Comparison of ENCODE assay signal across 35 cellular contexts in the genomic region with DNA sequence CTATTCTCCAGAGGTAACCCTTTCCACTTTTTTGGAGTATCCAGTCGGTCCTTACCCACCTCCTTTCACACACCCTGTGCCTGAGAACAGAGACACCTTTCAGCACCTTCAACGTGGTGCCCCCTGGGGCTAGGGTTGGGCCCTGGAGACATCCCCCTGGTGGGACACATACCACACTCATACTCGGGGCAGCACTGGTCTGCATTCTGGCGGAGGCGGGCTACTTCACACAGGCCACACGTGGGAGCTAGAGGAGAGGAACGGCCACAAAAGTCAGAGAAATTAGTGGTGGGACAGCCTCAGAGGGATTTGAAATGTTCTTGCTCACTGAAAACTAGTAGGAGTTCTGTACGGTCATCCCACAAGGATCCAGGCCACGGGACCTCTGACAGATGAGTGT. TPM values are rescaled to one million over a fixed set of nuclear protein-coding genes. Genes with fewer than 3 reads are reported as not detected.
"Had no signal": no experiment of that assay in that cellular context is flagged by ENCODE, and none has a peak within 500 bp of the region (broad histone marks: within the 10 kb centered on the region; RNA-seq: fewer than 3 reads in every experiment).

No MANE protein-coding gene starts in this region.

- H3K4me1 ChIP-seq: adrenal gland, body of pancreas, breast epithelium had no signal

- H3K9me3 ChIP-seq: adrenal gland, body of pancreas, breast epithelium had no signal

- FAIRE-seq: astrocyte, TTC549 had no signal

- ATAC-seq: activated CD8-positive, alpha-beta T cell treated with anti-CD3 and anti-CD28 coated beads for 36 hours; activated naive CD4-positive, alpha-beta T cell treated with anti-CD3 and anti-CD28 coated beads, Interleukin-2, amount 50 U/mL, for 72 hours; activated T-cell treated with anti-CD3 and anti-CD28 coated beads, Interleukin-2, amount 50 U/mL, for 4 hours; activated T-cell treated with anti-CD3 and anti-CD28 coated beads, Interleukin-2, amount 50 U/mL, for 72 hours; activated T-helper 17 cell treated with anti-CD3 and anti-CD28 coated beads, Interleukin-2, amount 50 U/mL, for 72 hours; body of pancreas had no signal

- H3K36me3 ChIP-seq: adrenal gland, brain microvascular endothelial cell, breast epithelium had no signal

- H3K4me3 ChIP-seq: adrenal gland, body of pancreas, breast epithelium had no signal

- H3K27ac ChIP-seq: adrenal gland, body of pancreas, brain microvascular endothelial cell, breast epithelium, VCaP had no signal

- DNase-seq: activated B cell treated with CpG ODN at 0.5 μM for 24 hours; activated CD4-positive, alpha-beta memory T cell treated with anti-CD3 and anti-CD28 coated beads for 36 hours; activated CD4-positive, alpha-beta T cell treated with anti-CD3 and anti-CD28 coated beads for 4 hours; activated CD4-positive, alpha-beta T cell treated with anti-CD3 and anti-CD28 coated beads, Interleukin-2, amount 50 U/mL, for 1 hour; activated CD4-positive, alpha-beta T cell treated with anti-CD3 and anti-CD28 coated beads, Interleukin-2, amount 50 U/mL, for 4 hours; activated CD4-positive, CD25-positive, alpha-beta regulatory T cell treated with anti-CD3 and anti-CD28 coated beads, Interleukin-2, amount 50 U/mL, for 72 hours; activated CD8-positive, alpha-beta memory T cell treated with anti-CD3 and anti-CD28 coated beads, Interleukin-2, amount 50 U/mL, for 4 hours; activated CD8-positive, alpha-beta T cell treated with anti-CD3 and anti-CD28 coated beads for 36 hours; activated effector memory CD4-positive, alpha-beta T cell treated with anti-CD3 and anti-CD28 coated beads, Interleukin-2, amount 50 U/mL, for 16 hours; activated gamma-delta T cell treated with Interleukin-2 at 50 U/mL for 16 hours; activated naive CD4-positive, alpha-beta T cell; activated naive CD4-positive, alpha-beta T cell treated with anti-CD3 and anti-CD28 coated beads for 36 hours; activated naive CD4-positive, alpha-beta T cell treated with anti-CD3 and anti-CD28 coated beads, Interleukin-2, amount 50 U/mL, for 16 hours; activated naive CD8-positive, alpha-beta T cell treated with anti-CD3 and anti-CD28 coated beads for 36 hours; activated T-cell treated with anti-CD3 and anti-CD28 coated beads for 4 hours; activated T-cell treated with anti-CD3 and anti-CD28 coated beads, Interleukin-2, amount 50 U/mL, for 1 hour; activated T-cell treated with anti-CD3 and anti-CD28 coated beads, Interleukin-2, amount 50 U/mL, for 4 hours; activated T-cell treated with anti-CD3 and anti-CD28 coated beads, Interleukin-2, amount 50 U/mL, for 72 hours; adrenal gland; amniotic stem cell; aorta; body of pancreas; brain microvascular endothelial cell; central memory CD4-positive, alpha-beta T cell; T-helper 1 cell; T-helper 2 cell; T-helper 9 cell had no signal

- H3K27me3 ChIP-seq: adrenal gland, body of pancreas, brain microvascular endothelial cell, breast epithelium had no signal

RNA-seq across cellular contexts. Expression of gene ANO2, which starts 39.8 kb away (rescaled TPM):
- total RNA-seq: activated B cell treated with CpG ODN at 0.5 μM for 24 hours; activated CD4-positive, alpha-beta memory T cell treated with anti-CD3 and anti-CD28 coated beads for 36 hours; activated CD8-positive, alpha-beta memory T cell treated with anti-CD3 and anti-CD28 coated beads for 36 hours; activated CD8-positive, alpha-beta T cell treated with anti-CD3 and anti-CD28 coated beads for 36 hours; activated naive CD4-positive, alpha-beta T cell treated with anti-CD3 and anti-CD28 coated beads for 36 hours; activated naive CD4-positive, alpha-beta T cell treated with anti-CD3 and anti-CD28 coated beads, Interleukin-2, amount 50 U/mL, for 72 hours; activated naive CD8-positive, alpha-beta T cell treated with anti-CD3 and anti-CD28 coated beads for 36 hours; activated T-cell treated with anti-CD3 and anti-CD28 coated beads, Interleukin-2, amount 50 U/mL, for 4 hours; activated T-cell treated with anti-CD3 and anti-CD28 coated beads, Interleukin-2, amount 50 U/mL, for 72 hours; activated T-helper 1 cell treated with anti-CD3 and anti-CD28 coated beads, Interleukin-12 subunit alpha, Interleukin-12 subunit beta, Interleukin-2, Interleukin-4 antibody, amounts not matched to agents 30 ng/mL and 10 ng/mL and 1 ng/mL, durations not matched to agents 14 hours and 24 hours and 36 hours; activated T-helper 17 cell treated with anti-CD3 and anti-CD28 coated beads, Interleukin-2, amount 50 U/mL, for 72 hours had no signal
